ENCODE assay signal across 32 cellular contexts in the genomic region with DNA sequence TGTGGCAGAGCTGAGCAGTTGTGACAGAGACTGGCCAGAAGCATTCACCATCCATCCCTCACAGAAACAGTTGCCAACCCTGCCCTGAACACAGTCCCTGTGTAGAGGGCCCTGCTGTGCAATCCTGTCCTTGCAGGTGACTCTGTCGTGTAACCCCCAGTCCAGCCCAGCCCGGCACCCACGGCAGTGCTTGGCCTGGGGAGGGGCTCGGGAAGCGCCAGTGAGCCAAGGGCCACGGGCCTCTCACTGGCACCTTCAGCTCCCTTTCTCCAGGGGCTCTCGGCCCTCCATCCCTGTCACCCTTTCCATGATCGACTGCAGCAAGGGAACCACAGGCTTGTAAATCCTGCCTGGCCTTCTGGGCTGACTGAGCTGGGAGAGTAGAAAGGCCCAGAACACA.
"Had no signal": no experiment of that assay in that cellular context is flagged by ENCODE, and none has a peak within 500 bp of the region (broad histone marks: within the 10 kb centered on the region; RNA-seq: fewer than 3 reads in every experiment).

No MANE protein-coding gene starts in this region.

- H3K27me3 ChIP-seq: ascending aorta, MG63, SJSA1 had no signal

- H3K27ac Mint-ChIP-seq: activated CD8-positive, alpha-beta memory T cell treated with anti-CD3 and anti-CD28 coated beads, Interleukin-2, amount 10 ng/mL, durations not matched to agents 7 days and 5 days; activated naive CD4-positive, alpha-beta T cell treated with anti-CD3 and anti-CD28 coated beads, Interleukin-2, amount 50 U/mL, for 24 hours; activated T-cell treated with anti-CD3 and anti-CD28 coated beads, Interleukin-2, amount 50 U/mL, for 24 hours; brain had no signal

- H3K9me3 ChIP-seq: ascending aorta, MG63, SJSA1 had no signal

- H3K4me3 Mint-ChIP-seq: activated CD8-positive, alpha-beta memory T cell treated with anti-CD3 and anti-CD28 coated beads, Interleukin-2, amount 10 ng/mL, durations not matched to agents 7 days and 5 days; activated naive CD4-positive, alpha-beta T cell treated with anti-CD3 and anti-CD28 coated beads, Interleukin-2, amount 50 U/mL, for 24 hours; activated T-cell treated with anti-CD3 and anti-CD28 coated beads, Interleukin-2, amount 50 U/mL, for 24 hours; activated T-helper 1 cell treated with anti-CD3 and anti-CD28 coated beads, Interleukin-12 subunit alpha, Interleukin-12 subunit beta, Interleukin-2, Interleukin-4 antibody, amounts not matched to agents 30 ng/mL and 10 ng/mL and 1 ng/mL, durations not matched to agents 14 hours and 24 hours and 36 hours; brain; T-helper 1 cell treated with Interleukin-12 subunit alpha and Interleukin-12 subunit beta and Interleukin-4 antibody, amounts not matched to agents 30 μg/mL and 1 μg/mL, for 36 hours; WTC11 had no signal

- H3K4me1 Mint-ChIP-seq: activated CD8-positive, alpha-beta memory T cell treated with anti-CD3 and anti-CD28 coated beads, Interleukin-2, amount 10 ng/mL, durations not matched to agents 7 days and 5 days; activated naive CD4-positive, alpha-beta T cell treated with anti-CD3 and anti-CD28 coated beads, Interleukin-2, amount 50 U/mL, for 24 hours; brain; WTC11 had no signal

- H3K4me3 ChIP-seq: ascending aorta, MG63, SJSA1 had no signal

- DNase-seq: activated CD4-positive, alpha-beta T cell treated with anti-CD3 and anti-CD28 coated beads for 48 hours; activated CD4-positive, alpha-beta T cell treated with anti-CD3 and anti-CD28 coated beads, Interleukin-2, amount 50 U/mL, for 4 hours; activated CD4-positive, CD25-positive, alpha-beta regulatory T cell treated with anti-CD3 and anti-CD28 coated beads, Interleukin-2, amount 50 U/mL, for 72 hours; activated CD8-positive, alpha-beta memory T cell treated with anti-CD3 and anti-CD28 coated beads, Interleukin-2, amount 10 ng/mL, durations not matched to agents 7 days and 5 days; activated effector memory CD4-positive, alpha-beta T cell treated with Interleukin-2 at 50 U/mL for 16 hours; activated naive CD4-positive, alpha-beta T cell; activated T-cell treated with anti-CD3 and anti-CD28 coated beads, Interleukin-2, amount 50 U/mL, for 24 hours; MG63; MV-4-11; NCI-H1092 treated with DMSO at 0.1 percent for 48 hours; NCI-H1417 treated with DMSO at 0.1 percent for 48 hours; NCI-H1694; NCI-H2029; NCI-H2107; NCI-H2171 treated with DMSO at 0.1 percent for 48 hours; NCI-H226; NCI-H510A; NCI-H69; NK-92 treated with Interleukin-12 subunit alpha and Interleukin-12 subunit beta, amount 100 ng/mL, for 24 hours; OCI-M1; SHP77; SW 1271; T-helper 9 cell had no signal

- H3K27me3 Mint-ChIP-seq: activated CD8-positive, alpha-beta memory T cell treated with anti-CD3 and anti-CD28 coated beads, Interleukin-2, amount 10 ng/mL, durations not matched to agents 7 days and 5 days; activated naive CD4-positive, alpha-beta T cell treated with anti-CD3 and anti-CD28 coated beads, Interleukin-2, amount 50 U/mL, for 24 hours; activated T-cell treated with anti-CD3 and anti-CD28 coated beads, Interleukin-2, amount 50 U/mL, for 24 hours had no signal

- H3K27ac ChIP-seq: SJSA1 had no signal

- ATAC-seq: activated CD8-positive, alpha-beta memory T cell treated with anti-CD3 and anti-CD28 coated beads, Interleukin-2, amount 10 ng/mL, durations not matched to agents 7 days and 5 days; Panc1; SK-N-SH treated with all-trans-retinoic acid at 6 μM for 48 hours; WTC11 had no signal

- H3K4me1 ChIP-seq: SJSA1 had no signal

- H3K9me3 Mint-ChIP-seq: activated naive CD4-positive, alpha-beta T cell treated with anti-CD3 and anti-CD28 coated beads, Interleukin-2, amount 50 U/mL, for 24 hours; activated T-cell treated with anti-CD3 and anti-CD28 coated beads, Interleukin-2, amount 50 U/mL, for 24 hours; activated T-helper 1 cell treated with anti-CD3 and anti-CD28 coated beads, Interleukin-12 subunit alpha, Interleukin-12 subunit beta, Interleukin-2, Interleukin-4 antibody, amounts not matched to agents 30 ng/mL and 10 ng/mL and 1 ng/mL, durations not matched to agents 14 hours and 24 hours and 36 hours; brain; T-helper 1 cell treated with Interleukin-12 subunit alpha and Interleukin-12 subunit beta and Interleukin-4 antibody, amounts not matched to agents 30 μg/mL and 1 μg/mL, for 36 hours; WTC11 had no signal
